ENCODE assay signal across 28 cellular contexts in the genomic region with DNA sequence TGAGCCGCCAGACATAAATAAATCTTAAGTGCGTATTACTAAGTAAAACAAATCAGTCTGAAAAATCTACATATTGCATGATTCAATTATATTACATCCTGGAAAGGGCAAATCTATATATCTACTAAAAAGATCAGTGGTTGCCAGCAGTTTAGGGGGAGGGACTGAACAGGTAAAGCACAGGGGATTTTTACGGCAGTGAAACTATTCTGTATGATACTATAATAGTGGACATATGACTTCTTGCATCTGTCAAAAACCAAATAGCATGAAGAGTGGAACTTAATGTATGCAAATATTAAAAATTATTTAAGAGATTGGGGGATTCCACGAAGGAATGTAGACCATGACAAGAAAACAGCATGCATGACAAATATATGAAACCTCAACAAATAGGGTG.
"Had no signal": no experiment of that assay in that cellular context is flagged by ENCODE, and none has a peak within 500 bp of the region (broad histone marks: within the 10 kb centered on the region; RNA-seq: fewer than 3 reads in every experiment).

No MANE protein-coding gene starts in this region.

- H3K4me3 ChIP-seq: colonic mucosa, gastrocnemius medialis, heart left ventricle, left lung, pancreas, right lobe of liver, suprapubic skin, transverse colon, upper lobe of right lung, vagina had no signal

- ATAC-seq: esophagus mucosa; gastrocnemius medialis; heart left ventricle; left cardiac atrium; left lung; naive thymus-derived CD4-positive, alpha-beta T cell; pancreas; right lobe of liver; stimulated activated naive CD8-positive, alpha-beta T cell treated with anti-CD3 and anti-CD28 coated beads, Interleukin-15, amount 100 ng/mL, for 72 hours; upper lobe of right lung had no signal

- H3K27ac ChIP-seq: colonic mucosa, epithelial cell of prostate, gastrocnemius medialis, heart left ventricle, left lung, pancreas, right lobe of liver, suprapubic skin, transverse colon, upper lobe of right lung, vagina had no signal

- DNase-seq: colonic mucosa; effector CD8-positive, alpha-beta T cell; endodermal cell; foreskin fibroblast; gastrocnemius medialis; heart left ventricle; hippocampal formation; left cardiac atrium; left lung; mesendoderm; midbrain; naive thymus-derived CD4-positive, alpha-beta T cell; occipital lobe; pancreas; right lobe of liver; small intestine; stimulated activated CD4-positive, alpha-beta T cell treated with anti-CD3 and anti-CD28 coated beads, Interleukin-15, amount 100 ng/mL, for 24 hours; stimulated activated CD4-positive, alpha-beta T cell treated with anti-CD3 and anti-CD28 coated beads, Interleukin-2, amount 100 ng/mL, for 48 hours; stimulated activated naive CD4-positive, alpha-beta T cell; stimulated activated naive CD8-positive, alpha-beta T cell treated with anti-CD3 and anti-CD28 coated beads, Interleukin-15, amount 100 ng/mL, for 72 hours; transverse colon; upper lobe of right lung had no signal

- H3K27me3 ChIP-seq: colonic mucosa, gastrocnemius medialis, heart left ventricle, left lung, pancreas, right lobe of liver, suprapubic skin, transverse colon, upper lobe of right lung, vagina had no signal

- H3K4me1 ChIP-seq: colonic mucosa, gastrocnemius medialis, heart left ventricle, left lung, pancreas, right lobe of liver, suprapubic skin, upper lobe of right lung, vagina had no signal

- H3K9me3 ChIP-seq: colonic mucosa, gastrocnemius medialis, heart left ventricle, left lung, pancreas, right lobe of liver, suprapubic skin, transverse colon, upper lobe of right lung, vagina had no signal

- H3K4me3 Mint-ChIP-seq: dendritic cell treated with granulocyte-macrophage colony-stimulating factor and Interleukin-4, amounts not matched to agents 40 ng/mL and 50 ng/mL, for 4 days; endodermal cell; naive thymus-derived CD4-positive, alpha-beta T cell; stimulated activated naive CD8-positive, alpha-beta T cell treated with anti-CD3 and anti-CD28 coated beads, Interleukin-15, amount 100 ng/mL, for 72 hours had no signal

- H3K36me3 ChIP-seq: colonic mucosa, right lobe of liver had no signal

- H3K9me3 Mint-ChIP-seq: dendritic cell treated with granulocyte-macrophage colony-stimulating factor and Interleukin-4, amounts not matched to agents 40 ng/mL and 50 ng/mL, for 4 days; endodermal cell; naive thymus-derived CD4-positive, alpha-beta T cell; stimulated activated naive CD8-positive, alpha-beta T cell treated with anti-CD3 and anti-CD28 coated beads, Interleukin-15, amount 100 ng/mL, for 72 hours had no signal

- H3K27me3 Mint-ChIP-seq: dendritic cell treated with granulocyte-macrophage colony-stimulating factor and Interleukin-4, amounts not matched to agents 40 ng/mL and 50 ng/mL, for 4 days; naive thymus-derived CD4-positive, alpha-beta T cell; progenitor cell of endocrine pancreas; stimulated activated naive CD8-positive, alpha-beta T cell treated with anti-CD3 and anti-CD28 coated beads, Interleukin-15, amount 100 ng/mL, for 72 hours had no signal

- H3K27ac Mint-ChIP-seq: dendritic cell treated with granulocyte-macrophage colony-stimulating factor and Interleukin-4, amounts not matched to agents 40 ng/mL and 50 ng/mL, for 4 days; endodermal cell; naive thymus-derived CD4-positive, alpha-beta T cell; progenitor cell of endocrine pancreas; stimulated activated naive CD8-positive, alpha-beta T cell treated with anti-CD3 and anti-CD28 coated beads, Interleukin-15, amount 100 ng/mL, for 72 hours had no signal
